ENCODE assay signal across 9 cellular contexts in genomic region chr16:84607694-84608093, GRCh38. TPM values are rescaled to one million over a fixed set of nuclear protein-coding genes. Genes with fewer than 3 reads are reported as not detected.
DNase-seq lines count a peak whose midpoint lies in the region; ATAC-seq and TF ChIP-seq lines count a peak whose summit lies in the region.
"Had no signal": no experiment of that assay in that cellular context is flagged by ENCODE, and none has a peak within 500 bp of the region (broad histone marks: within the 10 kb centered on the region; RNA-seq: fewer than 3 reads in every experiment).

No MANE protein-coding gene starts in this region.

- DNase-seq in SIG-M5 (lab: John Stamatoyannopoulos, UW): peak; percentile 81
- no peak for DNase-seq in lower lobe of right lung
- no peak for DNase-seq in dedifferentiated amniotic fluid mesenchymal stem cell (ENCODE audit: extremely low spot score)
- DNase-seq in NCI-H2227 treated with DMSO at 0.1 percent for 48 hours (lab: John Stamatoyannopoulos, UW): no peak
- no peak for DNase-seq in tibial artery
- DNase-seq in cerebellar cortex (ENCODE audit: low spot score): no peak

- no peaks in the 10 kb centered on the region for H3K9me3 ChIP-seq in HEK293 (ENCODE audit: control insufficient read depth, insufficient read depth, low read depth, low read length)
- H3K9me3 ChIP-seq in lower lobe of right lung: peaks cover 3% of the 10 kb centered on the region
- H3K9me3 ChIP-seq in tibial artery: peaks cover 0 to 5% (median 0%) of the 10 kb centered on the region in 3 donors

- peak; percentile 31 for TF ChIP-seq POLR2A in GM15510 (IDR thresholded peaks at IDR 0.05; ENCODE audit: borderline replicate concordance, extremely low read depth, insufficient read length)

- no peak overlapping the region for H3K27ac ChIP-seq in HEK293 (ENCODE audit: extremely low read depth, low read depth, low read length)
- peak overlapping the region; percentile 64 for H3K27ac ChIP-seq in lower lobe of right lung
- no peak overlapping the region for H3K27ac ChIP-seq in tibial artery

- CTCF ChIA-PET in HEK293 (lab: Yijun Ruan, JAX): no interaction called here

- H3K27me3 ChIP-seq in lower lobe of right lung (ENCODE audit: low read depth) (no peaks in the 10 kb centered on the region), tibial artery (no peaks in the 10 kb centered on the region)

- POLR2A ChIA-PET in HEK293 (lab: Yijun Ruan, JAX): no interaction called here

- intact Hi-C loops in lower lobe of right lung (cut with DNase I) (no loop called here), tibial artery (cut with DNase I; ENCODE audit: low total_unique reads) (no loop called here)

- H3K4me3 ChIP-seq in HEK293 (ENCODE audit: low read depth, low read length) (no peak overlapping the region), lower lobe of right lung (no peak overlapping the region), tibial artery (no peak overlapping the region)
- H3K4me3 ChIP-seq: lung had no signal

- peak; percentile 56 to 61 for ATAC-seq in lower lobe of right lung

- no peaks in the 10 kb centered on the region for H3K36me3 ChIP-seq in HEK293 (ENCODE audit: control insufficient read depth in 2 of 2, insufficient read depth in 1 of 2, low read length in 2 of 2)
- H3K36me3 ChIP-seq in lower lobe of right lung: no peaks in the 10 kb centered on the region
- H3K36me3 ChIP-seq in tibial artery: no peaks in the 10 kb centered on the region

- no peak for TF ChIP-seq CTCF in HEK293 (tag by site-specific recombination; IDR thresholded peaks at IDR 0.05)
- TF ChIP-seq CTCF in lower lobe of right lung (IDR thresholded peaks at IDR 0.05): no peak
- TF ChIP-seq CTCF in tibial artery (IDR thresholded peaks at IDR 0.05): no peak

- no peaks in the 10 kb centered on the region for H3K4me1 ChIP-seq in HEK293 (ENCODE audit: control insufficient read depth, insufficient read depth, low read length)
- peaks cover 73% of the 10 kb centered on the region for H3K4me1 ChIP-seq in lower lobe of right lung
- H3K4me1 ChIP-seq in tibial artery: peaks cover 6 to 20% (median 12%) of the 10 kb centered on the region in 4 donors

TF ChIP-seq in HEK293, 187 proteins besides CTCF, POLR2A, EP300 and RAD21:
- TF ChIP-seq, protein P1, sequence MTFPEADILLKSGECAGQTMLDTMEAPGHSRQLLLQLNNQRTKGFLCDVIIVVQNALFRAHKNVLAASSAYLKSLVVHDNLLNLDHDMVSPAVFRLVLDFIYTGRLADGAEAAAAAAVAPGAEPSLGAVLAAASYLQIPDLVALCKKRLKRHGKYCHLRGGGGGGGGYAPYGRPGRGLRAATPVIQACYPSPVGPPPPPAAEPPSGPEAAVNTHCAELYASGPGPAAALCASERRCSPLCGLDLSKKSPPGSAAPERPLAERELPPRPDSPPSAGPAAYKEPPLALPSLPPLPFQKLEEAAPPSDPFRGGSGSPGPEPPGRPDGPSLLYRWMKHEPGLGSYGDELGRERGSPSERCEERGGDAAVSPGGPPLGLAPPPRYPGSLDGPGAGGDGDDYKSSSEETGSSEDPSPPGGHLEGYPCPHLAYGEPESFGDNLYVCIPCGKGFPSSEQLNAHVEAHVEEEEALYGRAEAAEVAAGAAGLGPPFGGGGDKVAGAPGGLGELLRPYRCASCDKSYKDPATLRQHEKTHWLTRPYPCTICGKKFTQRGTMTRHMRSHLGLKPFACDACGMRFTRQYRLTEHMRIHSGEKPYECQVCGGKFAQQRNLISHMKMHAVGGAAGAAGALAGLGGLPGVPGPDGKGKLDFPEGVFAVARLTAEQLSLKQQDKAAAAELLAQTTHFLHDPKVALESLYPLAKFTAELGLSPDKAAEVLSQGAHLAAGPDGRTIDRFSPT (tag by site-specific recombination; IDR thresholded peaks at IDR 0.05): no peak
- peak; percentile 32; the same call in 1 of the 2 replicates for TF ChIP-seq ZNF664 (tag by site-specific recombination; IDR thresholded peaks at IDR 0.05)

RNA-seq across cellular contexts. Expression of gene COTL1, which starts 10.2 kb away (rescaled TPM):
- 221 TPM for total RNA-seq in lower lobe of right lung

RNA-seq across cellular contexts. Expression of gene KLHL36, which starts 40.6 kb away (rescaled TPM):
- total RNA-seq in lower lobe of right lung: 53.0 TPM
